25 cellular contexts compared by ENCODE assay signal in genomic region chr3:120481056-120481455, GRCh38. TPM values are rescaled to one million over a fixed set of nuclear protein-coding genes. Genes with fewer than 3 reads are reported as not detected.
"Had no signal": no experiment of that assay in that cellular context is flagged by ENCODE, and none has a peak within 500 bp of the region (broad histone marks: within the 10 kb centered on the region; RNA-seq: fewer than 3 reads in every experiment).

No MANE protein-coding gene starts in this region.

- H3K36me3 ChIP-seq: cardiac muscle cell, colonic mucosa had no signal

- H3K4me3 ChIP-seq: cardiac muscle cell, colonic mucosa, SJSA1 had no signal

- DNase-seq: activated B cell treated with CpG ODN at 0.5 μM for 24 hours; activated CD4-positive, alpha-beta T cell treated with anti-CD3 and anti-CD28 coated beads for 1 hour; activated CD4-positive, alpha-beta T cell treated with anti-CD3 and anti-CD28 coated beads, Interleukin-2, amount 10 ng/mL, durations not matched to agents 24 days and 14 days; activated CD4-positive, alpha-beta T cell treated with anti-CD3 and anti-CD28 coated beads, Interleukin-2, amount 50 U/mL, for 48 hours; activated CD8-positive, alpha-beta memory T cell treated with anti-CD3 and anti-CD28 coated beads for 24 hours; activated effector memory CD4-positive, alpha-beta T cell treated with anti-CD3 and anti-CD28 coated beads, Interleukin-2, amount 50 U/mL, for 16 hours; activated naive CD4-positive, alpha-beta T cell treated with Interleukin-2 at 50 U/mL for 16 hours; activated naive CD8-positive, alpha-beta T cell treated with anti-CD3 and anti-CD28 coated beads, Interleukin-2, amount 50 U/mL, for 24 hours; activated T-cell treated with anti-CD3 and anti-CD28 coated beads, Interleukin-2, amount 50 U/mL, for 4 hours; amniotic stem cell; colonic mucosa; MM.1S; NCI-H1105; NCI-H1436; NCI-H1694 treated with DMSO at 0.1 percent for 48 hours; NCI-H2081; NCI-H446; NCI-H524; PC-3; SHP77 had no signal

- FAIRE-seq: astrocyte, RCC 7860, TTC549 had no signal

- H3K27me3 ChIP-seq: cardiac muscle cell, colonic mucosa, SJSA1 had no signal

RNA-seq across cellular contexts. Expression of gene FSTL1, which starts 30.3 kb away (rescaled TPM):
- total RNA-seq: activated B cell treated with CpG ODN at 0.5 μM for 24 hours had no signal
